In genomic region chr19:50334741-50335421, GRCh38 we compare ENCODE assay signal across 13 cellular contexts. TPM values are rescaled to one million over a fixed set of nuclear protein-coding genes. Genes with fewer than 3 reads are reported as not detected.
DNase-seq lines count a peak whose midpoint lies in the region; ATAC-seq and TF ChIP-seq lines count a peak whose summit lies in the region.
"Had no signal": no experiment of that assay in that cellular context is flagged by ENCODE, and none has a peak within 500 bp of the region (broad histone marks: within the 10 kb centered on the region; RNA-seq: fewer than 3 reads in every experiment).

No MANE protein-coding gene starts in this region.

- H3K79me2 ChIP-seq in Karpas-422 (ENCODE audit: low read length) (peaks cover 19% of the 10 kb centered on the region), neural progenitor cell (ENCODE audit: low read depth) (peaks cover 16% of the 10 kb centered on the region)

- H3K4me3 ChIP-seq in Karpas-422 (ENCODE audit: low read length) = no peak overlapping the region; the same call in 1 of the 2 replicates
- no peak overlapping the region for H3K4me3 ChIP-seq in neural progenitor cell

- peaks cover 25% of the 10 kb centered on the region for H3F3A ChIP-seq in neural progenitor cell (ENCODE audit: low read depth)

- peak overlapping the region; percentile 42 for H3K27ac ChIP-seq in Karpas-422 (ENCODE audit: low read length)
- H3K27ac ChIP-seq in neural progenitor cell = no peak overlapping the region
- H3K27ac ChIP-seq: VCaP had no signal

- H3K27me3 Mint-ChIP-seq in T-helper 1 cell treated with Interleukin-12 subunit alpha and Interleukin-12 subunit beta and Interleukin-4 antibody, amounts not matched to agents 30 μg/mL and 1 μg/mL, for 36 hours (ENCODE audit: low read depth) = no peaks in the 10 kb centered on the region
- H3K27me3 Mint-ChIP-seq in chondrocyte (ENCODE audit: low read depth) (peaks cover 8% of the 10 kb centered on the region), neural progenitor cell (ENCODE audit: insufficient read depth, low read depth) (peaks cover 18% of the 10 kb centered on the region)

- H3K36me3 ChIP-seq in Karpas-422 (ENCODE audit: insufficient read depth, low read length) (peaks cover 53% of the 10 kb centered on the region), neural progenitor cell (peaks cover 6% of the 10 kb centered on the region)
- H3K36me3 ChIP-seq: esophagus muscularis mucosa had no signal

- H3K36me3 Mint-ChIP-seq in T-helper 1 cell treated with Interleukin-12 subunit alpha and Interleukin-12 subunit beta and Interleukin-4 antibody, amounts not matched to agents 30 μg/mL and 1 μg/mL, for 36 hours (ENCODE audit: low read depth) = peaks cover 10% of the 10 kb centered on the region
- no peaks in the 10 kb centered on the region for H3K36me3 Mint-ChIP-seq in chondrocyte (ENCODE audit: low read depth)
- H3K36me3 Mint-ChIP-seq in neural progenitor cell = peaks cover 17% of the 10 kb centered on the region

- H2AFZ ChIP-seq in Karpas-422 (ENCODE audit: low read length) (no peak overlapping the region), neural progenitor cell (replicated peaks) (no peak overlapping the region)

- H3K9ac ChIP-seq in Karpas-422 (ENCODE audit: low read length) = no peak overlapping the region
- H3K9ac ChIP-seq in neural progenitor cell = no peak overlapping the region

- H3K9me2 ChIP-seq in Karpas-422 (replicated peaks; ENCODE audit: insufficient read depth, low read length) = no peaks in the 10 kb centered on the region

- no peaks in the 10 kb centered on the region for H3K9me3 ChIP-seq in Karpas-422 (ENCODE audit: low read length)
- H3K9me3 ChIP-seq in neural progenitor cell (ENCODE audit: low read depth) = no peaks in the 10 kb centered on the region
- H3K9me3 ChIP-seq: esophagus muscularis mucosa had no signal

- no peak for ATAC-seq in GM18861 (IDR thresholded peaks at IDR 0.05; ENCODE audit: unreplicated experiment)

- TF ChIP-seq CTCF in chondrocyte (IDR thresholded peaks at IDR 0.05) (no peak), neural progenitor cell (IDR thresholded peaks at IDR 0.05) (no peak)

- peak overlapping the region; percentile 63 for H3K4me3 Mint-ChIP-seq in T-helper 1 cell treated with Interleukin-12 subunit alpha and Interleukin-12 subunit beta and Interleukin-4 antibody, amounts not matched to agents 30 μg/mL and 1 μg/mL, for 36 hours
- H3K4me3 Mint-ChIP-seq in chondrocyte (ENCODE audit: unreplicated experiment) (peak overlapping the region; percentile 31), neural progenitor cell (peak overlapping the region; percentile 69)

- DNase-seq in T-helper 1 cell (no peak), Karpas-422 (no peak), chondrocyte (ENCODE audit: low spot score) (peak; percentile 65), neural progenitor cell (ENCODE audit: low spot score) (no peak), CD1c-positive myeloid dendritic cell (ENCODE audit: extremely low spot score) (no peak)
- no peak for DNase-seq in stimulated activated CD4-positive, alpha-beta T cell treated with anti-CD3 and anti-CD28 coated beads, Interleukin-15, amount 100 ng/mL, for 24 hours
- DNase-seq: anterior cingulate cortex, midbrain, NCI-H1048 had no signal

- H4K20me1 ChIP-seq in Karpas-422 (ENCODE audit: insufficient read depth, low read depth, low read length) = peaks cover 26% of the 10 kb centered on the region; the same call in 1 of the 2 replicates
- peaks cover 11% of the 10 kb centered on the region for H4K20me1 ChIP-seq in neural progenitor cell (ENCODE audit: low read depth)

- H3K27me3 ChIP-seq in Karpas-422 (ENCODE audit: low read length) (no peaks in the 10 kb centered on the region), neural progenitor cell (no peaks in the 10 kb centered on the region)

- H3K4me2 ChIP-seq in Karpas-422 (ENCODE audit: low read depth, low read length, poor library complexity, severe bottlenecking) (peak overlapping the region; percentile 5), neural progenitor cell (no peak overlapping the region)

- H3K4me1 ChIP-seq in Karpas-422 (ENCODE audit: low read length) = peaks cover 85% of the 10 kb centered on the region
- H3K4me1 ChIP-seq in neural progenitor cell = peaks cover 10% of the 10 kb centered on the region

- H3K27ac Mint-ChIP-seq in T-helper 1 cell treated with Interleukin-12 subunit alpha and Interleukin-12 subunit beta and Interleukin-4 antibody, amounts not matched to agents 30 μg/mL and 1 μg/mL, for 36 hours = peak overlapping the region; percentile 68
- H3K27ac Mint-ChIP-seq in chondrocyte (ENCODE audit: unreplicated experiment) = no peak overlapping the region
- no peak overlapping the region for H3K27ac Mint-ChIP-seq in neural progenitor cell

- no peaks in the 10 kb centered on the region for H3K9me3 Mint-ChIP-seq in T-helper 1 cell treated with Interleukin-12 subunit alpha and Interleukin-12 subunit beta and Interleukin-4 antibody, amounts not matched to agents 30 μg/mL and 1 μg/mL, for 36 hours
- H3K9me3 Mint-ChIP-seq in chondrocyte (ENCODE audit: low read depth) = peaks cover 9% of the 10 kb centered on the region
- peaks cover 16% of the 10 kb centered on the region for H3K9me3 Mint-ChIP-seq in neural progenitor cell

- H3K4me1 Mint-ChIP-seq in T-helper 1 cell treated with Interleukin-12 subunit alpha and Interleukin-12 subunit beta and Interleukin-4 antibody, amounts not matched to agents 30 μg/mL and 1 μg/mL, for 36 hours (ENCODE audit: low read depth) = peaks cover 46% of the 10 kb centered on the region
- H3K4me1 Mint-ChIP-seq in chondrocyte (ENCODE audit: low read depth) (peaks cover 36% of the 10 kb centered on the region), neural progenitor cell (peaks cover 35% of the 10 kb centered on the region)

RNA-seq across cellular contexts. Expression of gene KCNC3, which starts 5.7 kb away (rescaled TPM):
- 10.8 and 18.1 TPM in 2 replicates for total RNA-seq in Karpas-422 (2014; rRNA removed; shearing (Covaris generic); ENCODE audit: low replicate concordance)
- 4.9 to 9.3 TPM (median 8.9 TPM) in 3 replicates for total RNA-seq in chondrocyte
- 0.41 and 1.2 TPM in 2 replicates for total RNA-seq in neural progenitor cell (ENCODE audit: low replicate concordance)

RNA-seq across cellular contexts. Expression of gene NAPSA, which starts 30.6 kb away (rescaled TPM):
- 0.11 and 2.3 TPM in 2 replicates for total RNA-seq in Karpas-422 (2014; rRNA removed; shearing (Covaris generic); ENCODE audit: low replicate concordance)
- total RNA-seq in chondrocyte (0.27 to 0.74 TPM (median 0.55 TPM) in 3 replicates), neural progenitor cell (ENCODE audit: low replicate concordance) (0.11 and 2.3 TPM in 2 replicates)

RNA-seq across cellular contexts. Expression of gene NR1H2, which starts 41.4 kb away (rescaled TPM):
- 68.2 and 120 TPM in 2 replicates for total RNA-seq in Karpas-422 (2014; rRNA removed; shearing (Covaris generic); ENCODE audit: low replicate concordance)
- total RNA-seq in chondrocyte = 47.7 to 48.9 TPM (median 48.3 TPM) in 3 replicates
- total RNA-seq in neural progenitor cell (ENCODE audit: low replicate concordance) = 25.4 and 47.2 TPM in 2 replicates

RNA-seq across cellular contexts. Expression of gene POLD1, which starts 49.3 kb away (rescaled TPM):
- total RNA-seq in Karpas-422 (2014; rRNA removed; shearing (Covaris generic); ENCODE audit: low replicate concordance) = 53.4 and 98.8 TPM in 2 replicates
- total RNA-seq in chondrocyte (15.7 to 37.2 TPM (median 15.8 TPM) in 3 replicates), neural progenitor cell (ENCODE audit: low replicate concordance) (36.7 and 123 TPM in 2 replicates)
